In genomic region chr12:107554941-107555340, GRCh38 we compare ENCODE assay signal across 24 cellular contexts.
"Had no signal": no experiment of that assay in that cellular context is flagged by ENCODE, and none has a peak within 500 bp of the region (broad histone marks: within the 10 kb centered on the region; RNA-seq: fewer than 3 reads in every experiment).

No MANE protein-coding gene starts in this region.

- H3K4me1 ChIP-seq: colonic mucosa, gastrocnemius medialis, heart left ventricle, left lung, right lobe of liver, transverse colon, upper lobe of right lung, uterus had no signal

- H3K4me3 ChIP-seq: colonic mucosa, gastrocnemius medialis, heart left ventricle, hepatocyte, left lung, mucosa of descending colon, right lobe of liver, suprapubic skin, transverse colon, upper lobe of right lung, uterus had no signal

- H3K9me3 ChIP-seq: colonic mucosa, gastrocnemius medialis, heart left ventricle, left lung, mucosa of descending colon, neutrophil, right lobe of liver, suprapubic skin, transverse colon, upper lobe of right lung, uterus had no signal

- ATAC-seq: gastrocnemius medialis; heart left ventricle; left lung; mucosa of descending colon; natural killer cell treated with Interleukin-12 subunit alpha and Interleukin-12 subunit beta and Interleukin-15 and Interleukin-18, amount 100 ng/mL, for 72 hours; right lobe of liver; stimulated activated naive CD8-positive, alpha-beta T cell treated with anti-CD3 and anti-CD28 coated beads, Interleukin-15, amount 100 ng/mL, for 72 hours; upper lobe of right lung had no signal

- H3K27me3 ChIP-seq: colonic mucosa, gastrocnemius medialis, heart left ventricle, hepatocyte, left lung, neutrophil, right lobe of liver, suprapubic skin, transverse colon, upper lobe of right lung, uterus had no signal

- DNase-seq: colonic mucosa; effector memory CD4-positive, alpha-beta T cell; erythroblast; gastrocnemius medialis; heart left ventricle; kidney; left lung; mesenchymal stem cell; mucosa of descending colon; naive B cell; right lobe of liver; small intestine; stimulated activated CD4-positive, alpha-beta T cell treated with anti-CD3 and anti-CD28 coated beads, Interleukin-15, amount 100 ng/mL, for 24 hours; stimulated activated CD4-positive, alpha-beta T cell treated with anti-CD3 and anti-CD28 coated beads, Interleukin-2, amount 100 ng/mL, for 48 hours; stimulated activated naive CD4-positive, alpha-beta T cell; stimulated activated naive CD8-positive, alpha-beta T cell treated with anti-CD3 and anti-CD28 coated beads, Interleukin-15, amount 100 ng/mL, for 72 hours; transverse colon; upper lobe of right lung; uterus had no signal

- H3K36me3 ChIP-seq: colonic mucosa, gastrocnemius medialis, heart left ventricle, left lung, neutrophil, right lobe of liver, suprapubic skin, transverse colon, upper lobe of right lung, uterus had no signal

- H3K27ac ChIP-seq: colonic mucosa, gastrocnemius medialis, heart left ventricle, hepatocyte, left lung, neutrophil, parathyroid adenoma, right lobe of liver, suprapubic skin, transverse colon, upper lobe of right lung, uterus had no signal
